In the genomic region with DNA sequence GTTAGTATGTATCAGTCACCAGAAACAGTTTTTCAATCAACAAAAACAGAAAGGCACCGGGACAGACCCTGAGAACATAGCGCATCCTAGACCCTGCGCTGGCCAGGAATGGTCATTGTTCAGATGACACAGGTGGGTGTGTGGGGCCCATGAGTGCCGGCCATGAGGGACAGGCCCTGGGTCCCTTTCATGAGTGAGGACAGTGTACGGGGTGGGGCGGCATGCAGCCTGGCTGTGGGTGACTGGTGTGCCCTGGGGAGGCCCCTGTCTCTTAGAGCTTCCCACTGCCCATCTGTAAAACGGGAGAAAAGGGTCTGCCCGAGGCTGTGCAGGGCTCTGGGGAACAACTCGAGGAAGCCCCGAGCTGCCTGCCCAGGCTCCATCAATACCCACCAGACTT, we compare ENCODE assay signal across 29 cellular contexts. TPM values are rescaled to one million over a fixed set of nuclear protein-coding genes. Genes with fewer than 3 reads are reported as not detected.
DNase-seq lines count a peak whose midpoint lies in the region; ATAC-seq and TF ChIP-seq lines count a peak whose summit lies in the region.
"Had no signal": no experiment of that assay in that cellular context is flagged by ENCODE, and none has a peak within 500 bp of the region (broad histone marks: within the 10 kb centered on the region; RNA-seq: fewer than 3 reads in every experiment).

No MANE protein-coding gene starts in this region.

- peaks cover 81% of the 10 kb centered on the region for H3K4me1 Mint-ChIP-seq in activated T-cell treated with anti-CD3 and anti-CD28 coated beads, Interleukin-2, amount 50 U/mL, for 24 hours (ENCODE audit: low read depth)
- peaks cover 72% of the 10 kb centered on the region for H3K4me1 Mint-ChIP-seq in activated T-cell treated with anti-CD3 and anti-CD28 coated beads, Interleukin-2, amount 50 U/mL, for 4 hours (ENCODE audit: low read depth)
- H3K4me1 Mint-ChIP-seq in HFFc6 (ENCODE audit: low read depth) = peaks cover 48% of the 10 kb centered on the region
- peaks cover 82% of the 10 kb centered on the region for H3K4me1 Mint-ChIP-seq in activated T-helper 1 cell treated with anti-CD3 and anti-CD28 coated beads, Interleukin-12 subunit alpha, Interleukin-12 subunit beta, Interleukin-2, Interleukin-4 antibody, amounts not matched to agents 30 ng/mL and 10 ng/mL and 1 ng/mL, durations not matched to agents 14 hours and 24 hours and 36 hours (ENCODE audit: low read depth)
- peaks cover 30 to 79% (median 64%) of the 10 kb centered on the region in 7 donors for H3K4me1 Mint-ChIP-seq in naive thymus-derived CD4-positive, alpha-beta T cell

- H3K4me3 Mint-ChIP-seq in activated T-cell treated with anti-CD3 and anti-CD28 coated beads, Interleukin-2, amount 50 U/mL, for 24 hours = no peak overlapping the region
- no peak overlapping the region for H3K4me3 Mint-ChIP-seq in activated T-cell treated with anti-CD3 and anti-CD28 coated beads, Interleukin-2, amount 50 U/mL, for 4 hours
- H3K4me3 Mint-ChIP-seq in HFFc6 = no peak overlapping the region
- no peak overlapping the region for H3K4me3 Mint-ChIP-seq in activated T-helper 1 cell treated with anti-CD3 and anti-CD28 coated beads, Interleukin-12 subunit alpha, Interleukin-12 subunit beta, Interleukin-2, Interleukin-4 antibody, amounts not matched to agents 30 ng/mL and 10 ng/mL and 1 ng/mL, durations not matched to agents 14 hours and 24 hours and 36 hours
- no peak overlapping the region for H3K4me3 Mint-ChIP-seq in naive thymus-derived CD4-positive, alpha-beta T cell
- H3K4me3 Mint-ChIP-seq: activated naive CD4-positive, alpha-beta T cell treated with anti-CD3 and anti-CD28 coated beads, Interleukin-2, amount 50 U/mL, for 24 hours; dendritic cell treated with granulocyte-macrophage colony-stimulating factor and Interleukin-4, amounts not matched to agents 40 ng/mL and 50 ng/mL, for 4 days had no signal

- intact Hi-C loops in activated T-helper 1 cell treated with anti-CD3 and anti-CD28 coated beads, Interleukin-12 subunit alpha, Interleukin-12 subunit beta, Interleukin-2, Interleukin-4 antibody, amounts not matched to agents 30 ng/mL and 10 ng/mL and 1 ng/mL, durations not matched to agents 14 hours and 24 hours and 36 hours (cut with micrococcal nuclease) = loop anchor here (5.0 kb wide), 1 partner anchor 135 kb away; no protein-coding TSS in a partner anchor
- intact Hi-C loops in naive thymus-derived CD4-positive, alpha-beta T cell (cut with micrococcal nuclease) = loop anchor here in 1 of 2 donors (5.0 kb wide), 1 partner anchor 35 kb away; a partner anchor contains a TSS

- TF ChIP-seq CTCF in HFFc6 (IDR thresholded peaks at IDR 0.05) = no peak

- H3K27ac Mint-ChIP-seq in activated T-cell treated with anti-CD3 and anti-CD28 coated beads, Interleukin-2, amount 50 U/mL, for 24 hours = peak overlapping the region; percentile 82
- peak overlapping the region; percentile 91; the same call in 1 of the 2 replicates for H3K27ac Mint-ChIP-seq in HFFc6
- H3K27ac Mint-ChIP-seq in activated T-helper 1 cell treated with anti-CD3 and anti-CD28 coated beads, Interleukin-12 subunit alpha, Interleukin-12 subunit beta, Interleukin-2, Interleukin-4 antibody, amounts not matched to agents 30 ng/mL and 10 ng/mL and 1 ng/mL, durations not matched to agents 14 hours and 24 hours and 36 hours = peak overlapping the region; percentile 97
- H3K27ac Mint-ChIP-seq in naive thymus-derived CD4-positive, alpha-beta T cell = peak overlapping the region in 6 of 9 donors; percentile 42 to 89 (median 56)
- H3K27ac Mint-ChIP-seq: dendritic cell treated with granulocyte-macrophage colony-stimulating factor and Interleukin-4, amounts not matched to agents 40 ng/mL and 50 ng/mL, for 4 days had no signal

- no peak for ATAC-seq in activated T-cell treated with anti-CD3 and anti-CD28 coated beads, Interleukin-2, amount 50 U/mL, for 4 hours
- no peak for ATAC-seq in naive thymus-derived CD4-positive, alpha-beta T cell
- ATAC-seq: gastrocnemius medialis, left cardiac atrium had no signal

- POLR2A ChIA-PET in naive thymus-derived CD4-positive, alpha-beta T cell (lab: Charles Lee) = interaction anchor here (0.9 to 7.8 kb wide), 4 partner anchors 10 to 1311 kb away, joined by 3 to 49 read pairs (median 4); a partner anchor contains a TSS

- H3K9me3 ChIP-seq in naive thymus-derived CD4-positive, alpha-beta T cell (ENCODE audit: control insufficient read depth in 2 of 3, low read length in 3 of 3) = no peaks in the 10 kb centered on the region
- H3K9me3 ChIP-seq: ascending aorta, Caco-2, gastrocnemius medialis, Peyer's patch, right atrium auricular region, suprapubic skin had no signal

- no peak for DNase-seq in activated T-cell treated with anti-CD3 and anti-CD28 coated beads, Interleukin-2, amount 50 U/mL, for 24 hours
- DNase-seq in activated T-cell treated with anti-CD3 and anti-CD28 coated beads, Interleukin-2, amount 50 U/mL, for 4 hours = no peak
- no peak for DNase-seq in HFFc6
- DNase-seq in activated T-helper 1 cell treated with anti-CD3 and anti-CD28 coated beads, Interleukin-12 subunit alpha, Interleukin-12 subunit beta, Interleukin-2, Interleukin-4 antibody, amounts not matched to agents 30 ng/mL and 10 ng/mL and 1 ng/mL, durations not matched to agents 14 hours and 24 hours and 36 hours (ENCODE audit: low spot score) = no peak
- DNase-seq in naive thymus-derived CD4-positive, alpha-beta T cell = no peak
- no peak for DNase-seq in stimulated activated CD4-positive, alpha-beta T cell treated with anti-CD3 and anti-CD28 coated beads, Interleukin-4, amount 100 ng/mL, for 4 hours
- no peak for DNase-seq in MV-4-11 (lab: John Stamatoyannopoulos, UW)
- no peak for DNase-seq in stimulated activated naive CD4-positive, alpha-beta T cell (lab: John Stamatoyannopoulos, UW)
- DNase-seq: Caco-2; caudate nucleus; DMS79; gastrocnemius medialis; GDM1; left cardiac atrium; NCI-H1092; NCI-H187 treated with DMSO at 0.1 percent for 48 hours; NCI-H2171 treated with DMSO at 0.1 percent for 48 hours; NCI-H510A treated with DMSO at 0.1 percent for 48 hours; Peyer's patch; stimulated activated CD4-positive, alpha-beta T cell treated with anti-CD3 and anti-CD28 coated beads, Interleukin-1b, Interleukin-23, amount 100 ng/mL, for 48 hours; SW 1271 had no signal

- H3K27me3 ChIP-seq in naive thymus-derived CD4-positive, alpha-beta T cell (ENCODE audit: control insufficient read depth in 2 of 2, insufficient read depth in 2 of 2, low read length in 2 of 2) = no peaks in the 10 kb centered on the region
- H3K27me3 ChIP-seq: ascending aorta, gastrocnemius medialis, hepatocyte, Peyer's patch, right atrium auricular region, suprapubic skin had no signal

- peaks cover 0 to 18% (median 0%) of the 10 kb centered on the region in 3 experiments for H3K36me3 ChIP-seq in naive thymus-derived CD4-positive, alpha-beta T cell (ENCODE audit: control insufficient read depth in 2 of 3, insufficient read depth in 3 of 3, low read length in 3 of 3)
- H3K36me3 ChIP-seq: ascending aorta, gastrocnemius medialis, Peyer's patch, right atrium auricular region, suprapubic skin had no signal

- no peaks in the 10 kb centered on the region for H3K9me3 Mint-ChIP-seq in activated T-cell treated with anti-CD3 and anti-CD28 coated beads, Interleukin-2, amount 50 U/mL, for 24 hours
- H3K9me3 Mint-ChIP-seq in activated T-cell treated with anti-CD3 and anti-CD28 coated beads, Interleukin-2, amount 50 U/mL, for 4 hours = no peaks in the 10 kb centered on the region
- no peaks in the 10 kb centered on the region for H3K9me3 Mint-ChIP-seq in HFFc6
- H3K9me3 Mint-ChIP-seq in activated T-helper 1 cell treated with anti-CD3 and anti-CD28 coated beads, Interleukin-12 subunit alpha, Interleukin-12 subunit beta, Interleukin-2, Interleukin-4 antibody, amounts not matched to agents 30 ng/mL and 10 ng/mL and 1 ng/mL, durations not matched to agents 14 hours and 24 hours and 36 hours = no peaks in the 10 kb centered on the region
- H3K9me3 Mint-ChIP-seq in naive thymus-derived CD4-positive, alpha-beta T cell = no peaks in the 10 kb centered on the region
- H3K9me3 Mint-ChIP-seq: activated naive CD4-positive, alpha-beta T cell treated with anti-CD3 and anti-CD28 coated beads, Interleukin-2, amount 50 U/mL, for 24 hours; dendritic cell treated with granulocyte-macrophage colony-stimulating factor and Interleukin-4, amounts not matched to agents 40 ng/mL and 50 ng/mL, for 4 days had no signal

- H3K27ac ChIP-seq in naive thymus-derived CD4-positive, alpha-beta T cell (ENCODE audit: low read depth, low read length) = no peak overlapping the region
- H3K27ac ChIP-seq: ascending aorta, gastrocnemius medialis, right atrium auricular region had no signal

- H3K36me3 Mint-ChIP-seq in activated T-cell treated with anti-CD3 and anti-CD28 coated beads, Interleukin-2, amount 50 U/mL, for 24 hours (ENCODE audit: low read depth) = peaks cover 67% of the 10 kb centered on the region
- peaks cover 8% of the 10 kb centered on the region for H3K36me3 Mint-ChIP-seq in activated T-cell treated with anti-CD3 and anti-CD28 coated beads, Interleukin-2, amount 50 U/mL, for 4 hours (ENCODE audit: insufficient read depth)
- H3K36me3 Mint-ChIP-seq in HFFc6 (ENCODE audit: low read depth) = no peaks in the 10 kb centered on the region; the same call in 1 of the 2 replicates
- peaks cover 50% of the 10 kb centered on the region for H3K36me3 Mint-ChIP-seq in activated T-helper 1 cell treated with anti-CD3 and anti-CD28 coated beads, Interleukin-12 subunit alpha, Interleukin-12 subunit beta, Interleukin-2, Interleukin-4 antibody, amounts not matched to agents 30 ng/mL and 10 ng/mL and 1 ng/mL, durations not matched to agents 14 hours and 24 hours and 36 hours (ENCODE audit: low read depth)
- H3K36me3 Mint-ChIP-seq in naive thymus-derived CD4-positive, alpha-beta T cell = peaks cover 0 to 55% (median 10%) of the 10 kb centered on the region in 5 donors

- H3K4me1 ChIP-seq in naive thymus-derived CD4-positive, alpha-beta T cell (ENCODE audit: control insufficient read depth in 2 of 2, insufficient read depth in 2 of 2, low read length in 2 of 2) = peaks cover 24 to 36% of the 10 kb centered on the region in 2 donors
- H3K4me1 ChIP-seq: ascending aorta, right atrium auricular region had no signal

- CTCF ChIA-PET in naive thymus-derived CD4-positive, alpha-beta T cell (lab: Charles Lee) = interaction anchor here (1.3 kb wide), 1 partner anchor 12 kb away, joined by 4 read pairs; no protein-coding TSS in a partner anchor

- H3K4me3 ChIP-seq in naive thymus-derived CD4-positive, alpha-beta T cell (ENCODE audit: low read length) = no peak overlapping the region
- H3K4me3 ChIP-seq: ascending aorta, gastrocnemius medialis, hepatocyte, Peyer's patch, right atrium auricular region, smooth muscle cell, suprapubic skin had no signal

- H3K27me3 Mint-ChIP-seq in activated T-cell treated with anti-CD3 and anti-CD28 coated beads, Interleukin-2, amount 50 U/mL, for 24 hours = no peaks in the 10 kb centered on the region
- no peaks in the 10 kb centered on the region for H3K27me3 Mint-ChIP-seq in activated T-cell treated with anti-CD3 and anti-CD28 coated beads, Interleukin-2, amount 50 U/mL, for 4 hours (ENCODE audit: low read depth)
- no peaks in the 10 kb centered on the region for H3K27me3 Mint-ChIP-seq in HFFc6 (ENCODE audit: insufficient read depth)
- H3K27me3 Mint-ChIP-seq in activated T-helper 1 cell treated with anti-CD3 and anti-CD28 coated beads, Interleukin-12 subunit alpha, Interleukin-12 subunit beta, Interleukin-2, Interleukin-4 antibody, amounts not matched to agents 30 ng/mL and 10 ng/mL and 1 ng/mL, durations not matched to agents 14 hours and 24 hours and 36 hours (ENCODE audit: insufficient read depth) = no peaks in the 10 kb centered on the region
- H3K27me3 Mint-ChIP-seq in naive thymus-derived CD4-positive, alpha-beta T cell = no peaks in the 10 kb centered on the region
- H3K27me3 Mint-ChIP-seq: activated naive CD4-positive, alpha-beta T cell treated with anti-CD3 and anti-CD28 coated beads, Interleukin-2, amount 50 U/mL, for 24 hours; dendritic cell treated with granulocyte-macrophage colony-stimulating factor and Interleukin-4, amounts not matched to agents 40 ng/mL and 50 ng/mL, for 4 days had no signal

RNA-seq across cellular contexts. Expression of a gene that starts 25.8 kb away (rescaled TPM):
- 10 to 100 TPM in 1 of 3 donors, 1 to 10 TPM in 2; 8.9 to 12.1 (median 9.2) TPM for total RNA-seq in activated T-cell treated with anti-CD3 and anti-CD28 coated beads, Interleukin-2, amount 50 U/mL, for 4 hours
- total RNA-seq in HFFc6 (2021; fragmentation: NEBNext Ultra II Directional; extraction: Animal tissue kit (Norgen Biotek cat#: 25700)) = under 1 TPM in 5 of 6 experiments, not detected in 1; 0.23 to 0.40 (median 0.30) TPM
- 28.0 and 29.6 TPM in 2 replicates for total RNA-seq in activated T-helper 1 cell treated with anti-CD3 and anti-CD28 coated beads, Interleukin-12 subunit alpha, Interleukin-12 subunit beta, Interleukin-2, Interleukin-4 antibody, amounts not matched to agents 30 ng/mL and 10 ng/mL and 1 ng/mL, durations not matched to agents 14 hours and 24 hours and 36 hours
- total RNA-seq in naive thymus-derived CD4-positive, alpha-beta T cell = 10 to 100 TPM; 22.6 to 42.7 (median 42.0) TPM
- 1 to 10 TPM; 3.8 to 9.2 TPM for polyA plus RNA-seq in naive thymus-derived CD4-positive, alpha-beta T cell
- total RNA-seq: ascending aorta, gastrocnemius medialis, lung microvascular endothelial cell, right atrium auricular region had no signal

RNA-seq across cellular contexts. Expression of a gene that starts 35.3 kb away (rescaled TPM):
- total RNA-seq in activated T-cell treated with anti-CD3 and anti-CD28 coated beads, Interleukin-2, amount 50 U/mL, for 4 hours = 10 to 100 TPM in 2 of 3 donors, 1 to 10 TPM in 1; 9.4 to 15.1 (median 14.7) TPM
- 1 to 10 TPM; 2.6 to 4.2 (median 3.2) TPM for total RNA-seq in HFFc6 (2021; fragmentation: NEBNext Ultra II Directional; extraction: Animal tissue kit (Norgen Biotek cat#: 25700))
- 25.8 and 27.4 TPM in 2 replicates for total RNA-seq in activated T-helper 1 cell treated with anti-CD3 and anti-CD28 coated beads, Interleukin-12 subunit alpha, Interleukin-12 subunit beta, Interleukin-2, Interleukin-4 antibody, amounts not matched to agents 30 ng/mL and 10 ng/mL and 1 ng/mL, durations not matched to agents 14 hours and 24 hours and 36 hours
- 10 to 100 TPM; 64.4 to 91.7 (median 75.0) TPM for total RNA-seq in naive thymus-derived CD4-positive, alpha-beta T cell
- polyA plus RNA-seq in naive thymus-derived CD4-positive, alpha-beta T cell = 10 to 100 TPM; 16.5 to 43.2 TPM

RNA-seq across cellular contexts. Expression of a gene that starts 50.8 kb away (rescaled TPM):
- 10 to 100 TPM; 38.7 to 43.4 (median 42.1) TPM for total RNA-seq in activated T-cell treated with anti-CD3 and anti-CD28 coated beads, Interleukin-2, amount 50 U/mL, for 4 hours
- 10 to 100 TPM; 11.5 to 16.7 (median 13.9) TPM for total RNA-seq in HFFc6 (2021; fragmentation: NEBNext Ultra II Directional; extraction: Animal tissue kit (Norgen Biotek cat#: 25700))
- 67.8 and 71.6 TPM in 2 replicates for total RNA-seq in activated T-helper 1 cell treated with anti-CD3 and anti-CD28 coated beads, Interleukin-12 subunit alpha, Interleukin-12 subunit beta, Interleukin-2, Interleukin-4 antibody, amounts not matched to agents 30 ng/mL and 10 ng/mL and 1 ng/mL, durations not matched to agents 14 hours and 24 hours and 36 hours
- total RNA-seq in naive thymus-derived CD4-positive, alpha-beta T cell = 100 to 1,000 TPM in 3 of 5 experiments, 10 to 100 TPM in 2; 97.2 to 141 (median 109) TPM
- 10 to 100 TPM; 32.9 to 68.6 TPM for polyA plus RNA-seq in naive thymus-derived CD4-positive, alpha-beta T cell

RNA-seq across cellular contexts. Expression of a gene that starts 54.6 kb away (rescaled TPM):
- under 1 TPM; 0.13 to 0.19 (median 0.18) TPM for total RNA-seq in activated T-cell treated with anti-CD3 and anti-CD28 coated beads, Interleukin-2, amount 50 U/mL, for 4 hours
- under 1 TPM; 0.09 to 0.28 (median 0.15) TPM for total RNA-seq in HFFc6 (2021; fragmentation: NEBNext Ultra II Directional; extraction: Animal tissue kit (Norgen Biotek cat#: 25700))
- total RNA-seq in activated T-helper 1 cell treated with anti-CD3 and anti-CD28 coated beads, Interleukin-12 subunit alpha, Interleukin-12 subunit beta, Interleukin-2, Interleukin-4 antibody, amounts not matched to agents 30 ng/mL and 10 ng/mL and 1 ng/mL, durations not matched to agents 14 hours and 24 hours and 36 hours = 0.26 and 0.29 TPM in 2 replicates
- under 1 TPM in 4 of 5 experiments, not detected in 1; 0.32 to 0.53 (median 0.49) TPM for total RNA-seq in naive thymus-derived CD4-positive, alpha-beta T cell
- polyA plus RNA-seq in naive thymus-derived CD4-positive, alpha-beta T cell = under 1 TPM; 0.27 to 0.69 TPM
- total RNA-seq: ascending aorta, lung microvascular endothelial cell, Peyer's patch had no signal

Comparison
In these comparisons a context has a peak if more than half of its experiments do, and no peak if none do; other contexts are left out.
1. RNA of a gene that starts 25.8 kb away (total RNA-seq): 22.6 to 42.7 TPM in naive thymus-derived CD4-positive, alpha-beta T cell, 28.0 to 29.6 TPM in activated T-helper 1 cell treated with anti-CD3 and anti-CD28 coated beads, Interleukin-12 subunit alpha, Interleukin-12 subunit beta, Interleukin-2, Interleukin-4 antibody, amounts not matched to agents 30 ng/mL and 10 ng/mL and 1 ng/mL, durations not matched to agents 14 hours and 24 hours and 36 hours and 8.9 to 12.1 TPM in activated T-cell treated with anti-CD3 and anti-CD28 coated beads, Interleukin-2, amount 50 U/mL, for 4 hours; 0.23 to 0.40 TPM in HFFc6; every median in the first group is over 4 times any median in the second.
2. Peak in every context shown above with its lines, with median percentiles within 50 percentile points of each other: H3K27ac Mint-ChIP-seq.